ENCODE assay signal across 8 cellular contexts in genomic region chr5:42005561-42006153, GRCh38.
DNase-seq lines count a peak whose midpoint lies in the region; ATAC-seq, FAIRE-seq and TF ChIP-seq lines count a peak whose summit lies in the region.

No MANE protein-coding gene starts in this region.

- no peak overlapping the region for H3K18ac ChIP-seq in mesenchymal stem cell (ENCODE audit: low read depth in 1 of 2, low read length in 2 of 2)

- no peaks in the 10 kb centered on the region for H3K4me1 ChIP-seq in Loucy (ENCODE audit: insufficient read depth, low read length, poor library complexity, severe bottlenecking)
- no peaks in the 10 kb centered on the region for H3K4me1 ChIP-seq in GM12878 (ENCODE audit: control insufficient read depth, insufficient read depth, low read length)
- H3K4me1 ChIP-seq in mesenchymal stem cell (ENCODE audit: control insufficient read depth, insufficient read depth, low read depth, low read length): no peaks in the 10 kb centered on the region

- H2AFZ ChIP-seq in Loucy (ENCODE audit: low read length): no peak overlapping the region
- no peak overlapping the region for H2AFZ ChIP-seq in GM12878 (ENCODE audit: control insufficient read depth, low read depth, low read length)
- H2AFZ ChIP-seq in mesenchymal stem cell (ENCODE audit: low read depth, low read length): no peak overlapping the region

- no peak overlapping the region for H3K4ac ChIP-seq in mesenchymal stem cell (ENCODE audit: low read depth in 1 of 2, low read length in 2 of 2)

- FAIRE-seq in GM12878 (lab: Jason Lieb, UNC): no peak

- ATAC-seq in GM21526 (IDR thresholded peaks at IDR 0.05; ENCODE audit: low FRiP score, unreplicated experiment) (peak; percentile 83), GM12878 (peak; percentile 79)
- ATAC-seq in stimulated activated naive CD8-positive, alpha-beta T cell treated with anti-CD3 and anti-CD28 coated beads, Interleukin-15, Interleukin-2, amounts not matched to agents 100 U/mL and 50 U/mL, for 24 hours: no peak

- H2BK15ac ChIP-seq in mesenchymal stem cell (ENCODE audit: low read depth, poor library complexity, severe bottlenecking): no peak overlapping the region

- H4K20me1 ChIP-seq in Loucy (ENCODE audit: insufficient read depth, low read length, poor library complexity, severe bottlenecking) (no peaks in the 10 kb centered on the region), GM12878 (ENCODE audit: control insufficient read depth, insufficient read depth) (no peaks in the 10 kb centered on the region)

- peak; percentile 91 for TF ChIP-seq CTCF in Loucy (conservative IDR thresholded peaks at IDR 0.05; ENCODE audit: low read length)
- TF ChIP-seq CTCF in GM12878 (IDR thresholded peaks at IDR 0.05 in 2 of 3, conservative IDR thresholded peaks at IDR 0.05 in 1 of 3; ENCODE audit: control insufficient read depth in 2 of 3, extremely low read depth in 1 of 3, insufficient read depth in 1 of 3, low read depth in 3 of 3, low read length in 3 of 3): peak; percentile 48 to 72 (median 66)

- no peak overlapping the region for H3K27ac ChIP-seq in GM12878 (ENCODE audit: control insufficient read depth, insufficient read depth)
- no peak overlapping the region for H3K27ac ChIP-seq in mesenchymal stem cell (ENCODE audit: low read length, poor library complexity, severe bottlenecking)

- TF ChIP-seq RAD21 in GM12878 (IDR thresholded peaks at IDR 0.05; ENCODE audit: insufficient read depth, low read depth, low read length): peak; percentile 55

- no peak overlapping the region for H3K23ac ChIP-seq in mesenchymal stem cell (ENCODE audit: low read length in 2 of 2)

- no peak overlapping the region for H3K14ac ChIP-seq in mesenchymal stem cell (ENCODE audit: low read length in 2 of 2)

- no peak for TF ChIP-seq POLR2A in GM12878 (IDR thresholded peaks at IDR 0.05; ENCODE audit: low read depth, low read length)

- no TSS peak for BruUV-seq in GM12878 (replicated peaks; lab: Mats Ljungman, UMichigan)

- H3K4me2 ChIP-seq in Loucy (ENCODE audit: low read depth, low read length, poor library complexity, severe bottlenecking) (no peak overlapping the region), GM12878 (ENCODE audit: control insufficient read depth, insufficient read depth) (no peak overlapping the region), mesenchymal stem cell (ENCODE audit: low read length, poor library complexity, severe bottlenecking) (no peak overlapping the region)

- H3K9ac ChIP-seq in Loucy (ENCODE audit: low read depth, low read length, poor library complexity, severe bottlenecking): no peak overlapping the region
- H3K9ac ChIP-seq in GM12878 (ENCODE audit: control insufficient read depth, insufficient read depth, low read length): no peak overlapping the region
- H3K9ac ChIP-seq in mesenchymal stem cell (ENCODE audit: low read length): no peak overlapping the region

- POLR2A ChIA-PET in GM12878 (lab: Charles Lee): no interaction called here

- H3K79me2 ChIP-seq in Loucy (ENCODE audit: insufficient read depth, low read length): no peaks in the 10 kb centered on the region
- H3K79me2 ChIP-seq in GM12878 (ENCODE audit: control insufficient read depth, insufficient read depth, low read length): no peaks in the 10 kb centered on the region

- H3K4me3 ChIP-seq in Loucy (ENCODE audit: low read length, poor library complexity, severe bottlenecking): no peak overlapping the region
- H3K4me3 ChIP-seq in GM12878: no peak overlapping the region
- H3K4me3 ChIP-seq in mesenchymal stem cell (ENCODE audit: insufficient read depth in 1 of 2, low read depth in 1 of 2, low read length in 2 of 2): no peak overlapping the region

- no peaks in the 10 kb centered on the region for H3K79me1 ChIP-seq in mesenchymal stem cell (replicated peaks; ENCODE audit: low read length, poor library complexity, severe bottlenecking)

- H3K36me3 ChIP-seq in Loucy (ENCODE audit: insufficient read depth, low read length) (no peaks in the 10 kb centered on the region), GM12878 (ENCODE audit: control insufficient read depth in 2 of 2, insufficient read depth in 2 of 2, low read length in 1 of 2) (no peaks in the 10 kb centered on the region), mesenchymal stem cell (ENCODE audit: control insufficient read depth in 1 of 2, insufficient read depth in 2 of 2, low read depth in 1 of 2, low read length in 2 of 2) (no peaks in the 10 kb centered on the region)

- WGBS in GM12878 (ENCODE audit: insufficient coverage, insufficient replicate concordance, low lambda C conversion rate, missing lambda C conversion rate): 0% methylated on average over 1 of the region's 1 CpG
- 31% methylated on average over 1 of the region's 1 CpG for WGBS in mesenchymal stem cell

- H4K8ac ChIP-seq in mesenchymal stem cell (ENCODE audit: low read length): no peak overlapping the region

- SMC1A ChIA-PET in GM12878 (lab: Charles Lee; ENCODE audit: uncharacterized antibody, unreplicated experiment): interaction anchor here (0.8 to 2.7 kb wide), 11 partner anchors 8 to 884 kb away, joined by 3 to 12 read pairs (median 6); no protein-coding TSS in a partner anchor

- H4K91ac ChIP-seq in mesenchymal stem cell (ENCODE audit: low read length): no peak overlapping the region

- TF ChIP-seq EP300 in GM12878 (IDR thresholded peaks at IDR 0.05; ENCODE audit: borderline replicate concordance in 1 of 2, control insufficient read depth in 1 of 2, low read depth in 2 of 2, low read length in 2 of 2): no peak

- no peaks in the 10 kb centered on the region for H3K27me3 ChIP-seq in Loucy (ENCODE audit: insufficient read depth, low read length, poor library complexity, severe bottlenecking)
- no peaks in the 10 kb centered on the region for H3K27me3 ChIP-seq in GM12878 (replicated peaks in 1 of 2; ENCODE audit: control insufficient read depth in 2 of 2, insufficient read depth in 2 of 2, low read length in 1 of 2)
- H3K27me3 ChIP-seq in mesenchymal stem cell (ENCODE audit: control insufficient read depth in 1 of 2, insufficient read depth in 1 of 2, low read length in 2 of 2): no peaks in the 10 kb centered on the region

- H3K9me2 ChIP-seq in Loucy (replicated peaks; ENCODE audit: low read depth, low read length): no peaks in the 10 kb centered on the region

- no peak overlapping the region for H2AK5ac ChIP-seq in mesenchymal stem cell (ENCODE audit: low read length, severe bottlenecking)

- in situ Hi-C loops in GM12878 (cut with MboI): no loop called here

- H3K9me3 ChIP-seq in Loucy (ENCODE audit: insufficient read depth, low read depth, low read length) (no peaks in the 10 kb centered on the region), GM12878 (replicated peaks; ENCODE audit: control insufficient read depth, insufficient read depth, low read length) (no peaks in the 10 kb centered on the region), mesenchymal stem cell (ENCODE audit: control insufficient read depth, low read length) (no peaks in the 10 kb centered on the region)

- no peak overlapping the region for H2BK12ac ChIP-seq in mesenchymal stem cell (ENCODE audit: low read length in 2 of 2)

- DNase-seq in ELR (ENCODE audit: low read depth) (peak; percentile 43), GM12878 (ENCODE audit: low read depth, low spot score) (no peak), mesenchymal stem cell (peak; percentile 33), nucleus accumbens (lab: John Stamatoyannopoulos, UW) (no peak)
- DNase-seq in stimulated activated naive CD8-positive, alpha-beta T cell treated with anti-CD3 and anti-CD28 coated beads, Interleukin-15, Interleukin-2, amounts not matched to agents 100 U/mL and 50 U/mL, for 24 hours: no peak
- DNase-seq in stimulated activated CD4-positive, alpha-beta T cell treated with anti-CD3 and anti-CD28 coated beads, Interleukin-15, amount 100 ng/mL, for 24 hours: no peak

- intact Hi-C loops in GM12878 (cut with micrococcal nuclease; ENCODE audit: unreplicated experiment): loop anchor here (2.0 to 10.0 kb wide), 4 partner anchors 52 to 762 kb away; no protein-coding TSS in a partner anchor

- H3F3A ChIP-seq in Loucy (ENCODE audit: low read depth): no peaks in the 10 kb centered on the region

- no peak overlapping the region for H2BK120ac ChIP-seq in mesenchymal stem cell (ENCODE audit: low read depth, low read length)

- no peak overlapping the region for H2BK5ac ChIP-seq in mesenchymal stem cell (ENCODE audit: low read depth, low read length, poor library complexity, severe bottlenecking)

- CTCF ChIA-PET in GM12878 (lab: Yijun Ruan, JAX): interaction anchor here (0.7 to 5.0 kb wide), 24 partner anchors 8 to 885 kb away, joined by 3 to 47 read pairs (median 4); no protein-coding TSS in a partner anchor

- RAD21 ChIA-PET in GM12878 (lab: Charles Lee; ENCODE audit: unreplicated experiment): interaction anchor here (0.5 to 2.7 kb wide), 9 partner anchors 51 to 884 kb away, joined by 3 to 19 read pairs (median 3); no protein-coding TSS in a partner anchor

TF ChIP-seq in GM12878, 131 proteins besides CTCF, POLR2A, EP300 and RAD21:
- peak; percentile 41; the same call in 1 of the 2 replicates for TF ChIP-seq SMC3 (IDR thresholded peaks at IDR 0.05; ENCODE audit: borderline replicate concordance, low read length)
- TF ChIP-seq FOS (IDR thresholded peaks at IDR 0.05; ENCODE audit: borderline replicate concordance, extremely low read depth, insufficient read length): no peak

Comparison
In these comparisons a context has a peak if more than half of its experiments do, and no peak if none do; other contexts are left out.
1. DNase-seq: peak in ELR (single experiment) and mesenchymal stem cell (single experiment); none in GM12878 (single experiment), stimulated activated naive CD8-positive, alpha-beta T cell treated with anti-CD3 and anti-CD28 coated beads, Interleukin-15, Interleukin-2, amounts not matched to agents 100 U/mL and 50 U/mL, for 24 hours (single experiment), stimulated activated CD4-positive, alpha-beta T cell treated with anti-CD3 and anti-CD28 coated beads, Interleukin-15, amount 100 ng/mL, for 24 hours (single experiment) and nucleus accumbens (0 of 56).